ENCODE assay signal across 16 cellular contexts in the genomic region with DNA sequence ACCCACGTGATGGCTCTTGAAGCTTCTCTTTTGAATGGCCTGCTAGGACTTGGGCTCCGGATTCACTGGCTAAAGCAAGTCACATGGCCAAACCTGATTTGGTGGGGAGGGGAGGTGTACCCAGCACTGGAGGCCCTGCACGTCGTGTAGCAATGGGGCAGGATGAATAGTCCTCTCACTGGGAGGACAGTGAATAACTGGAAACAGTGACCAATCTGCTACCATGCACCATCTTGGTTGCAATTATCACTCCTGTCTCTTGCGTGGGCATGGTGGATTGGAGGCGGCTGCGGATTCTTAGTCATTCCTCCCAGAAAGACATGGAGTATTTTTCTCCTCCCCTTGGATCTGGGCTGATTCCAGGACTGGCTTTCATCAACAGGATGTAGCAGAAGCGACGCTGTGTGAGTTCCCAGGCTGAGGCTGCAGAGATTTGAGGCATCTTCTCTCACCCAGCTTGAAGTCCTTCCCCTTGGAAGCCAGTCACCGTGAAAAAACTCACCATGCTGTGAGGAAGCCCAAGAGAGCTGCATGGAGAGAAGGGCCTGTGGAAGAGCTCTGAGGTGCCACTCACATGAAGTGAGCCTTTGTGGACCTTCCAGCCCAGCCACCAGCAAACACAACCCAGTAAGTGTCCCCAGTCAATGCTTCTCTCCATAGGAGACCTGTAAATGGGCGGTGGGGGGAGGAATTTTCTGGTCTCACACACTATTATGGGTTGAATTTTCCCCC.
DNase-seq lines count a peak whose midpoint lies in the region; ATAC-seq and TF ChIP-seq lines count a peak whose summit lies in the region.
"Had no signal": no experiment of that assay in that cellular context is flagged by ENCODE, and none has a peak within 500 bp of the region (broad histone marks: within the 10 kb centered on the region; RNA-seq: fewer than 3 reads in every experiment).

No MANE protein-coding gene starts in this region.

- H3K9me3 ChIP-seq in mesodermal cell (ENCODE audit: control insufficient read depth, low read length), result no peaks in the 10 kb centered on the region
- H3K9me3 ChIP-seq: uterus had no signal

- DNase-seq in AG04449 (ENCODE audit: low read depth, low spot score), result peak; percentile 5
- peak; percentile 37 for DNase-seq in HT1080 (ENCODE audit: low read depth)
- peak; percentile 83 for DNase-seq in astrocyte of the spinal cord (ENCODE audit: low read depth, low spot score)
- DNase-seq in stimulated activated CD4-positive, alpha-beta T cell treated with anti-CD3 and anti-CD28 coated beads, Interleukin-12 subunit alpha, Interleukin-12 subunit beta, amount 100 ng/mL, for 4 hours, result no peak
- DNase-seq in stimulated activated CD4-positive, alpha-beta T cell treated with anti-CD3 and anti-CD28 coated beads, Interleukin-1b, Interleukin-23, amount 100 ng/mL, for 48 hours, result no peak
- DNase-seq: dermis blood vessel endothelial cell; foreskin melanocyte; NCI-H1105 treated with DMSO at 0.1 percent for 48 hours; NCI-H526; stimulated activated CD4-positive, alpha-beta T cell treated with anti-CD3 and anti-CD28 coated beads, Interleukin-15, amount 100 ng/mL, for 24 hours; uterus had no signal

- H3K4me1 ChIP-seq in mesodermal cell (ENCODE audit: control insufficient read depth, insufficient read depth, low read length, poor library complexity, severe bottlenecking), result peaks cover 6% of the 10 kb centered on the region
- H3K4me1 ChIP-seq: uterus had no signal

- POLR2A ChIA-PET in AG04449 (lab: Yijun Ruan, JAX), result no interaction called here

- CTCF ChIA-PET in AG04449 (lab: Yijun Ruan, JAX), result no interaction called here

- H3K36me3 ChIP-seq in mesodermal cell (ENCODE audit: control insufficient read depth, insufficient read depth, low read length), result no peaks in the 10 kb centered on the region
- H3K36me3 ChIP-seq: uterus had no signal

- no peak for TF ChIP-seq CTCF in AG04449 (IDR thresholded peaks at IDR 0.05; ENCODE audit: insufficient read depth, low read length, missing control alignments)
- TF ChIP-seq CTCF in astrocyte of the spinal cord (IDR thresholded peaks at IDR 0.05; ENCODE audit: low read depth, low read length), result no peak

- 60 to 66% methylated on average over 6 to 8 of the region's 11 CpGs for WGBS in mesodermal cell (ENCODE audit: insufficient coverage in 2 of 2), 2 experiments

- H3K27ac ChIP-seq in mesodermal cell (ENCODE audit: low read depth, low read length, severe bottlenecking), result peak overlapping the region; percentile 87
- H3K27ac ChIP-seq: uterus, VCaP had no signal

- ATAC-seq in HG02938 (IDR thresholded peaks at IDR 0.05; ENCODE audit: unreplicated experiment), result no peak
- no peak for ATAC-seq in GM18870 (IDR thresholded peaks at IDR 0.05; ENCODE audit: unreplicated experiment)
- ATAC-seq: Right ventricle myocardium inferior had no signal

- in situ Hi-C loops in astrocyte of the spinal cord (cut with HindIII; ENCODE audit: low sequenced_read_pairs), result no loop called here

- H3K4me3 ChIP-seq in AG04449 (ENCODE audit: low read depth, low read length), result no peak overlapping the region
- H3K4me3 ChIP-seq in astrocyte of the spinal cord (ENCODE audit: low read depth, low read length), result no peak overlapping the region
- no peak overlapping the region for H3K4me3 ChIP-seq in mesodermal cell (ENCODE audit: extremely low read depth, insufficient read depth, low read length, poor library complexity, severe bottlenecking)
- H3K4me3 ChIP-seq: uterus had no signal

Comparison
In these comparisons a context has a peak if more than half of its experiments do, and no peak if none do; other contexts are left out.
1. DNase-seq: peak in AG04449 (single experiment), HT1080 (single experiment) and astrocyte of the spinal cord (single experiment); none in stimulated activated CD4-positive, alpha-beta T cell treated with anti-CD3 and anti-CD28 coated beads, Interleukin-12 subunit alpha, Interleukin-12 subunit beta, amount 100 ng/mL, for 4 hours (single experiment) and stimulated activated CD4-positive, alpha-beta T cell treated with anti-CD3 and anti-CD28 coated beads, Interleukin-1b, Interleukin-23, amount 100 ng/mL, for 48 hours (single experiment).